8 cellular contexts compared by ENCODE assay signal in the genomic region with DNA sequence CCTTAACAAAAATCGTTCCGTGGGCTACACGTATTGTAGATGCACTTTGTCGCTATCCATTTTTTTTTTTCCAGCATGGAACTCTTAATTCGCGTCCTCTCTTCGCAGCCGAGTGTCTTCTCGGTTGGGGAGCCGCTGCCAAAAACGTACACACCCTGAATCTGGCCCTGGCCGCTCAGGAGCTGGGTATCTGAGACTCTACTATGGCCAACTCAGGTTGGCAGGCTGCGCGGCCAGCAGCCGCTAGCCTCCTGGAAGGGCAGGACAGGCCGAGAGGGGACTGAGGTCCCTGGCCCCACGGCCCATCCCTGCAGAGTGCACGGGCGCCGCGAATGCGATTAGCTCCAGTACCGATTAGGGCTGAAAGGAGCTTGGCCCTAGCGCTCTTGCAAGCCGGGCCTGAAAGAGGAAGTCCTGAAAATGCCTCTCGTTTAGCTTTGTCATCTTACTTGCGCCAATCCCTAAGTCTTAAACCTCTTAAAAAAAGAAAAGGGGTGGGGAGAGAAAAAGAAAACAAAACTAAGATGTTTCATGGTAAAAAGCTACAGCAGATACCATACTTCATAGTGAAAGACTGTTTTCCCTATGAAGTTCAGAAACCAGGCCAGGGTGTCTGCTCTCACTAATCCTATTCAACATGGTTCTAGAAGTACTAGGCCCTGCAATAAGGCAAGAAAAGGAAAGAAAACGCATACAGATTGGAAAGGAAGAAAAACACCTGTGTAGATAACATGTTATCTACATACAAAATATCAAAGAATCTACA.
DNase-seq lines count a peak whose midpoint lies in the region; ATAC-seq and TF ChIP-seq lines count a peak whose summit lies in the region.

No MANE protein-coding gene starts in this region.

- H3K9ac ChIP-seq in trophoblast cell (ENCODE audit: low read length) = no peak overlapping the region

- H3K4ac ChIP-seq in trophoblast cell (ENCODE audit: low read depth, low read length) = no peak overlapping the region

- peaks cover 9% of the 10 kb centered on the region for H3K79me1 ChIP-seq in trophoblast cell (ENCODE audit: low read length)

- peak overlapping the region; percentile 74 for H3K4me2 ChIP-seq in trophoblast cell (ENCODE audit: low read length)

- no peak overlapping the region for H2AK5ac ChIP-seq in trophoblast cell (ENCODE audit: low read length)

- H3K79me2 ChIP-seq in trophoblast cell (ENCODE audit: control insufficient read depth, insufficient read depth, low read length, poor library complexity) = peaks cover 5% of the 10 kb centered on the region

- peak overlapping the region; percentile 82 for H4K8ac ChIP-seq in trophoblast cell (ENCODE audit: low read depth, low read length)

- peaks cover 3 to 6% of the 10 kb centered on the region in 2 experiments for H3K4me1 ChIP-seq in trophoblast cell (ENCODE audit: control insufficient read depth in 1 of 2, insufficient read depth in 2 of 2, low read length in 2 of 2)
- H3K4me1 ChIP-seq in upper lobe of right lung = peaks cover 13% of the 10 kb centered on the region

- H3K27me3 ChIP-seq in trophoblast cell (ENCODE audit: insufficient read depth, low read length) = no peaks in the 10 kb centered on the region
- H3K27me3 ChIP-seq in upper lobe of right lung = no peaks in the 10 kb centered on the region

- peak overlapping the region; percentile 93 for H2AFZ ChIP-seq in trophoblast cell (ENCODE audit: insufficient read depth, low read length, poor library complexity)

- no peak overlapping the region for H2BK5ac ChIP-seq in trophoblast cell (ENCODE audit: low read depth, low read length, poor library complexity)

- H3K36me3 ChIP-seq in trophoblast cell (ENCODE audit: control insufficient read depth in 1 of 2, insufficient read depth in 2 of 2, low read length in 2 of 2) (no peaks in the 10 kb centered on the region), upper lobe of right lung (peaks cover 1% of the 10 kb centered on the region)

- peak overlapping the region; percentile 64 for H3K14ac ChIP-seq in trophoblast cell (ENCODE audit: low read length)

- WGBS in trophoblast cell (ENCODE audit: extremely low coverage, insufficient coverage, insufficient read length) = no CpG with 5 or more reads among the region's 28 CpGs

- peak overlapping the region; percentile 21 for H3K18ac ChIP-seq in trophoblast cell (ENCODE audit: low read length)

- ATAC-seq in GM18505 (IDR thresholded peaks at IDR 0.05; ENCODE audit: unreplicated experiment) (peak; percentile 57), HG02763 (IDR thresholded peaks at IDR 0.05; ENCODE audit: unreplicated experiment) (peak; percentile 47), upper lobe of right lung (peak; percentile 66)

- peak overlapping the region; percentile 74 for H4K91ac ChIP-seq in trophoblast cell (ENCODE audit: low read depth, low read length)

- TF ChIP-seq CTCF in upper lobe of right lung (IDR thresholded peaks at IDR 0.05) = no peak

- peak overlapping the region; percentile 30 for H3K4me3 ChIP-seq in trophoblast cell (ENCODE audit: low read depth, low read length)
- H3K4me3 ChIP-seq in upper lobe of right lung = peak overlapping the region; percentile 62

- peak; percentile 76 for TF ChIP-seq POLR2A in GM18505 (IDR thresholded peaks at IDR 0.05; ENCODE audit: borderline replicate concordance, extremely low read depth, insufficient read depth, insufficient read length)

- intact Hi-C loops in head of caudate nucleus (cut with DNase I) = loop anchor here (10.0 kb wide), 1 partner anchor 62 kb away; no protein-coding TSS in a partner anchor
- intact Hi-C loops in upper lobe of right lung (cut with DNase I) = no loop called here

- no peak overlapping the region for H3K23ac ChIP-seq in trophoblast cell (ENCODE audit: low read length)

- peak overlapping the region; percentile 14 for H3K27ac ChIP-seq in trophoblast cell (ENCODE audit: low read depth, low read length)
- peak overlapping the region; percentile 83 for H3K27ac ChIP-seq in upper lobe of right lung

- peak overlapping the region; percentile 73 for H2BK12ac ChIP-seq in trophoblast cell (ENCODE audit: low read length)

- DNase-seq in OCI-M2 (lab: John Stamatoyannopoulos, UW; ENCODE audit: unreplicated experiment) = peak; percentile 84
- DNase-seq in activated gamma-delta T cell treated with anti-CD3 and anti-CD28 coated beads, Interleukin-2, amount 50 U/mL, for 16 hours (ENCODE audit: low read depth) = peak; percentile 31
- DNase-seq in head of caudate nucleus = peak in 23 of 42 donors; percentile 22 to 61 (median 36)
- peak; percentile 37 to 73 for DNase-seq in trophoblast cell
- DNase-seq in upper lobe of right lung = peak; percentile 83
- no peak for DNase-seq in NCI-H2196 (lab: John Stamatoyannopoulos, UW; ENCODE audit: unreplicated experiment)

- H2BK120ac ChIP-seq in trophoblast cell (ENCODE audit: insufficient read depth, low read length, poor library complexity) = peak overlapping the region; percentile 74

- peak overlapping the region; percentile 52 for H4K12ac ChIP-seq in trophoblast cell (ENCODE audit: low read depth, low read length)

- H3K9me3 ChIP-seq in trophoblast cell (ENCODE audit: insufficient read depth, low read depth, low read length) (no peaks in the 10 kb centered on the region), upper lobe of right lung (no peaks in the 10 kb centered on the region)
